ENCODE assay signal across 1 cellular context in the genomic region with DNA sequence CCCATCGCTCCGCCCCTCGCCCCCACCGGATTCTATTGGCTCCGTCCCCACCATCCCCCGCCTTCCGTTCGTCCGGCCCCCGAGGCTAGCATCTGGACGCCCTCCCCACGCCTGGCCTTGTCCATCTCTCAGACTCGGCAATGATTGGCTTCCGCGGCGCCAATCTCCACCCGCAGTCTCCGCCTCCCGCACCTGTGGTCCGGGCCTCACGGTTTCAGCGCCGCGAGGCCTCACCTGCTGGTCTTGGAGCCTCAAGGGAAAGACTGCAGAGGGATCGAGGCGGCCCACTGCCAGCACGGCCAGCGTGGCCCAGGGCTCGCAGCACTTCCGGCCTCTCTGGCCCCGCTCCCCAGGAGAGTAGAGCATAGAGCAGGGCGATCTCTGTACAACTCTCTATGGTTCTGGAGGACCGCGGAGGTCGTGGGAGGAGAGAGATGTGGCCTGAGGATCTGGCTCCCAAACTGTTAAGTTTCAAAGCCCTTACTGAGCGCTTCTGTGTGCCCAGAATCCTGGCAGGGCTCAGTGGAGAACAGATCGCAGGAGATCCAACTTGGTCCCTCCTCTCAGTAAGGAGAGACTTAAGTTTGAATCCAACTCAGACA.
TF ChIP-seq lines count a peak whose summit lies in the region.

Gene ERCC1, minus strand, starts transcription at position 329 of the 602 bp plus-strand sequence. CDS start 543 bp downstream, outside the sequence.

TF ChIP-seq in WTC11, 78 proteins besides CTCF, POLR2A, EP300 and RAD21 (continued from another document and continues in another):
- TF ChIP-seq ZMAT4 (CRISPR knock-in tag; IDR thresholded peaks at IDR 0.05) = no peak
- no peak for TF ChIP-seq ZNF219 (CRISPR knock-in tag; IDR thresholded peaks at IDR 0.05; ENCODE audit: borderline replicate concordance)
- TF ChIP-seq GABPB1 (CRISPR knock-in tag; IDR thresholded peaks at IDR 0.05) = peak; percentile 82
- TF ChIP-seq, protein P1, sequence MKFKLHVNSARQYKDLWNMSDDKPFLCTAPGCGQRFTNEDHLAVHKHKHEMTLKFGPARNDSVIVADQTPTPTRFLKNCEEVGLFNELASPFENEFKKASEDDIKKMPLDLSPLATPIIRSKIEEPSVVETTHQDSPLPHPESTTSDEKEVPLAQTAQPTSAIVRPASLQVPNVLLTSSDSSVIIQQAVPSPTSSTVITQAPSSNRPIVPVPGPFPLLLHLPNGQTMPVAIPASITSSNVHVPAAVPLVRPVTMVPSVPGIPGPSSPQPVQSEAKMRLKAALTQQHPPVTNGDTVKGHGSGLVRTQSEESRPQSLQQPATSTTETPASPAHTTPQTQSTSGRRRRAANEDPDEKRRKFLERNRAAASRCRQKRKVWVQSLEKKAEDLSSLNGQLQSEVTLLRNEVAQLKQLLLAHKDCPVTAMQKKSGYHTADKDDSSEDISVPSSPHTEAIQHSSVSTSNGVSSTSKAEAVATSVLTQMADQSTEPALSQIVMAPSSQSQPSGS (CRISPR knock-in tag; IDR thresholded peaks at IDR 0.05; ENCODE audit: borderline replicate concordance, low read depth) = no peak
- TF ChIP-seq ELF4 (CRISPR knock-in tag; IDR thresholded peaks at IDR 0.05; ENCODE audit: low read depth) = no peak
- no peak for TF ChIP-seq ZNF232 (CRISPR knock-in tag; IDR thresholded peaks at IDR 0.05)
- no peak for TF ChIP-seq SMAD4 (CRISPR knock-in tag; IDR thresholded peaks at IDR 0.05)
- TF ChIP-seq GRHL2 (CRISPR knock-in tag; IDR thresholded peaks at IDR 0.05; ENCODE audit: insufficient replicate concordance, severe bottlenecking) = no peak
- peak; percentile 59; the same call in 1 of the 2 replicates for TF ChIP-seq MYBL2 (CRISPR knock-in tag; IDR thresholded peaks at IDR 0.05)
- TF ChIP-seq STAT6 (CRISPR knock-in tag; conservative IDR thresholded peaks at IDR 0.05; ENCODE audit: low read depth) = no peak
- 0 out of 2 replicates have a peak, but pooled peaks have one; percentile 67 for TF ChIP-seq TEAD1 (CRISPR knock-in tag; IDR thresholded peaks at IDR 0.05)
- TF ChIP-seq, protein P2, sequence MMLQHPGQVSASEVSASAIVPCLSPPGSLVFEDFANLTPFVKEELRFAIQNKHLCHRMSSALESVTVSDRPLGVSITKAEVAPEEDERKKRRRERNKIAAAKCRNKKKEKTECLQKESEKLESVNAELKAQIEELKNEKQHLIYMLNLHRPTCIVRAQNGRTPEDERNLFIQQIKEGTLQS (CRISPR knock-in tag; conservative IDR thresholded peaks at IDR 0.05) = no peak
- TF ChIP-seq AFF4 (CRISPR knock-in tag; IDR thresholded peaks at IDR 0.05; ENCODE audit: borderline replicate concordance) = no peak
- TF ChIP-seq, protein P3, sequence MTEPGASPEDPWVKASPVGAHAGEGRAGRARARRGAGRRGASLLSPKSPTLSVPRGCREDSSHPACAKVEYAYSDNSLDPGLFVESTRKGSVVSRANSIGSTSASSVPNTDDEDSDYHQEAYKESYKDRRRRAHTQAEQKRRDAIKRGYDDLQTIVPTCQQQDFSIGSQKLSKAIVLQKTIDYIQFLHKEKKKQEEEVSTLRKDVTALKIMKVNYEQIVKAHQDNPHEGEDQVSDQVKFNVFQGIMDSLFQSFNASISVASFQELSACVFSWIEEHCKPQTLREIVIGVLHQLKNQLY (CRISPR knock-in tag; IDR thresholded peaks at IDR 0.05) = no peak
- no peak for TF ChIP-seq JUN (CRISPR knock-in tag; IDR thresholded peaks at IDR 0.05)
- no peak for TF ChIP-seq NR1H2 (CRISPR knock-in tag; IDR thresholded peaks at IDR 0.05)
- TF ChIP-seq ZNF263 (CRISPR knock-in tag; IDR thresholded peaks at IDR 0.05; ENCODE audit: low read depth) = no peak
- no peak for TF ChIP-seq FOXJ3 (CRISPR knock-in tag; IDR thresholded peaks at IDR 0.05; ENCODE audit: borderline replicate concordance)
- TF ChIP-seq, protein P4, sequence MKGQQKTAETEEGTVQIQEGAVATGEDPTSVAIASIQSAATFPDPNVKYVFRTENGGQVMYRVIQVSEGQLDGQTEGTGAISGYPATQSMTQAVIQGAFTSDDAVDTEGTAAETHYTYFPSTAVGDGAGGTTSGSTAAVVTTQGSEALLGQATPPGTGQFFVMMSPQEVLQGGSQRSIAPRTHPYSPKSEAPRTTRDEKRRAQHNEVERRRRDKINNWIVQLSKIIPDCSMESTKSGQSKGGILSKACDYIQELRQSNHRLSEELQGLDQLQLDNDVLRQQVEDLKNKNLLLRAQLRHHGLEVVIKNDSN (CRISPR knock-in tag; IDR thresholded peaks at IDR 0.05) = peak; percentile 41; the same call in 1 of the 2 replicates
- no peak for TF ChIP-seq JAZF1 (CRISPR knock-in tag; IDR thresholded peaks at IDR 0.05)
- TF ChIP-seq TCF7 (CRISPR knock-in tag; IDR thresholded peaks at IDR 0.05; ENCODE audit: low read depth) = no peak
- no peak for TF ChIP-seq CREB1 (CRISPR knock-in tag; IDR thresholded peaks at IDR 0.05)
- TF ChIP-seq SOX15 (CRISPR knock-in tag; IDR thresholded peaks at IDR 0.05) = no peak
- peak; percentile 92; the same call in 1 of the 2 replicates for TF ChIP-seq FOXP1 (CRISPR knock-in tag; IDR thresholded peaks at IDR 0.05; ENCODE audit: borderline replicate concordance)
- TF ChIP-seq, protein P5, sequence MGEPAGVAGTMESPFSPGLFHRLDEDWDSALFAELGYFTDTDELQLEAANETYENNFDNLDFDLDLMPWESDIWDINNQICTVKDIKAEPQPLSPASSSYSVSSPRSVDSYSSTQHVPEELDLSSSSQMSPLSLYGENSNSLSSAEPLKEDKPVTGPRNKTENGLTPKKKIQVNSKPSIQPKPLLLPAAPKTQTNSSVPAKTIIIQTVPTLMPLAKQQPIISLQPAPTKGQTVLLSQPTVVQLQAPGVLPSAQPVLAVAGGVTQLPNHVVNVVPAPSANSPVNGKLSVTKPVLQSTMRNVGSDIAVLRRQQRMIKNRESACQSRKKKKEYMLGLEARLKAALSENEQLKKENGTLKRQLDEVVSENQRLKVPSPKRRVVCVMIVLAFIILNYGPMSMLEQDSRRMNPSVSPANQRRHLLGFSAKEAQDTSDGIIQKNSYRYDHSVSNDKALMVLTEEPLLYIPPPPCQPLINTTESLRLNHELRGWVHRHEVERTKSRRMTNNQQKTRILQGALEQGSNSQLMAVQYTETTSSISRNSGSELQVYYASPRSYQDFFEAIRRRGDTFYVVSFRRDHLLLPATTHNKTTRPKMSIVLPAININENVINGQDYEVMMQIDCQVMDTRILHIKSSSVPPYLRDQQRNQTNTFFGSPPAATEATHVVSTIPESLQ (CRISPR knock-in tag; IDR thresholded peaks at IDR 0.05) = no peak
- peak; percentile 51; the same call in 1 of the 2 replicates for TF ChIP-seq FOXP4 (CRISPR knock-in tag; IDR thresholded peaks at IDR 0.05)
- TF ChIP-seq TP53 (CRISPR knock-in tag; IDR thresholded peaks at IDR 0.05) = no peak
- TF ChIP-seq ZNF423 (CRISPR knock-in tag; IDR thresholded peaks at IDR 0.05) = no peak
- TF ChIP-seq, protein P6, sequence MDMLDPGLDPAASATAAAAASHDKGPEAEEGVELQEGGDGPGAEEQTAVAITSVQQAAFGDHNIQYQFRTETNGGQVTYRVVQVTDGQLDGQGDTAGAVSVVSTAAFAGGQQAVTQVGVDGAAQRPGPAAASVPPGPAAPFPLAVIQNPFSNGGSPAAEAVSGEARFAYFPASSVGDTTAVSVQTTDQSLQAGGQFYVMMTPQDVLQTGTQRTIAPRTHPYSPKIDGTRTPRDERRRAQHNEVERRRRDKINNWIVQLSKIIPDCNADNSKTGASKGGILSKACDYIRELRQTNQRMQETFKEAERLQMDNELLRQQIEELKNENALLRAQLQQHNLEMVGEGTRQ (CRISPR knock-in tag; IDR thresholded peaks at IDR 0.05) = no peak
- TF ChIP-seq NR2C2 (CRISPR knock-in tag; IDR thresholded peaks at IDR 0.05) = no peak
- no peak for TF ChIP-seq ZNF396 (CRISPR knock-in tag; IDR thresholded peaks at IDR 0.05; ENCODE audit: borderline replicate concordance)
- peak; percentile 85 for TF ChIP-seq NFYB (CRISPR knock-in tag; conservative IDR thresholded peaks at IDR 0.05; ENCODE audit: low read depth)
- no peak for TF ChIP-seq CBFB (CRISPR knock-in tag; IDR thresholded peaks at IDR 0.05; ENCODE audit: low read depth)
- TF ChIP-seq IRF2 (CRISPR knock-in tag; IDR thresholded peaks at IDR 0.05; ENCODE audit: borderline replicate concordance, low read depth) = no peak
- TF ChIP-seq ZBTB43 (CRISPR knock-in tag; IDR thresholded peaks at IDR 0.05) = peak; percentile 66; the same call in 1 of the 2 replicates
- TF ChIP-seq NR3C1 (CRISPR knock-in tag; conservative IDR thresholded peaks at IDR 0.05; ENCODE audit: low read depth) = no peak
- no peak for TF ChIP-seq RORB (CRISPR knock-in tag; IDR thresholded peaks at IDR 0.05)
- TF ChIP-seq SP1 (CRISPR knock-in tag; conservative IDR thresholded peaks at IDR 0.05) = peak; percentile 85
- no peak for TF ChIP-seq ZNF671 (CRISPR knock-in tag; IDR thresholded peaks at IDR 0.05)
- TF ChIP-seq ZSCAN18 (CRISPR knock-in tag; IDR thresholded peaks at IDR 0.05) = no peak
- no peak for TF ChIP-seq CREM (CRISPR knock-in tag; IDR thresholded peaks at IDR 0.05)
